10 cellular contexts compared by ENCODE assay signal in the genomic region with DNA sequence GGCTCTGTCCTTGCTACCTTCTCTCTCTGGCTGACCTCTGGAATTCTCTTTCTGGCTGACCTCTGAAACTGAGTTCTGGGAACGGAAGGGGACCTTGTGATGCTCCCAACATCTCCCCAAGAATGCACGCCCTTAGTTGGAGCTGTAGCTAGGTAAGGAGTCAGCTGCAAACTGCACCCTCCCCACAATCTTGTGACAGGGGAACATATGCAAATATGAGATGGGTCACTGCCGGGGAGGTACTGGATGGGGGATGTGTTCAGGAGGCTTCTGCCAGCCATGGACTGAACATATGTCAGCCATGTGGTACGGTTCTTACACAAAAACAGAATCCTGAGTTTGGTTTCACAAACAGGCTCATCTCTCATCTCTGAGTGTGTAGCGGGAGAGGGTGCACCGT. TPM values are rescaled to one million over a fixed set of nuclear protein-coding genes. Genes with fewer than 3 reads are reported as not detected.
DNase-seq lines count a peak whose midpoint lies in the region; ATAC-seq and TF ChIP-seq lines count a peak whose summit lies in the region.
"Had no signal": no experiment of that assay in that cellular context is flagged by ENCODE, and none has a peak within 500 bp of the region (broad histone marks: within the 10 kb centered on the region; RNA-seq: fewer than 3 reads in every experiment).

No MANE protein-coding gene starts in this region.

- H3K4me3 ChIP-seq in stomach smooth muscle (ENCODE audit: low read length in 2 of 2) (peak overlapping the region; percentile 8 to 40), endodermal cell (ENCODE audit: low read length) (no peak overlapping the region)

- ATAC-seq in HG02571 (IDR thresholded peaks at IDR 0.05; ENCODE audit: unreplicated experiment) (peak; percentile 94), HG03571 (IDR thresholded peaks at IDR 0.05; ENCODE audit: unreplicated experiment) (peak; percentile 94)

- CTCF ChIA-PET in activated naive CD4-positive, alpha-beta T cell treated with anti-CD3 and anti-CD28 coated beads for 36 hours (lab: Charles Lee), result no interaction called here

- H3K4me1 ChIP-seq in stomach smooth muscle (ENCODE audit: control insufficient read depth, insufficient read depth, low read length) (peaks cover 35% of the 10 kb centered on the region), endodermal cell (ENCODE audit: control insufficient read depth, insufficient read depth, low read length) (no peaks in the 10 kb centered on the region)

- no peaks in the 10 kb centered on the region for H3K27me3 Mint-ChIP-seq in activated naive CD4-positive, alpha-beta T cell treated with anti-CD3 and anti-CD28 coated beads, Interleukin-2, amount 50 U/mL, for 24 hours
- H3K27me3 Mint-ChIP-seq in activated naive CD4-positive, alpha-beta T cell treated with anti-CD3 and anti-CD28 coated beads for 36 hours (ENCODE audit: low read depth), result no peaks in the 10 kb centered on the region
- no peaks in the 10 kb centered on the region for H3K27me3 Mint-ChIP-seq in endodermal cell (ENCODE audit: insufficient read depth)

- H3K27me3 ChIP-seq in stomach smooth muscle (ENCODE audit: control insufficient read depth in 1 of 2, insufficient read depth in 2 of 2, low read length in 2 of 2) (no peaks in the 10 kb centered on the region), endodermal cell (ENCODE audit: control insufficient read depth, insufficient read depth, low read length, poor library complexity, severe bottlenecking) (no peaks in the 10 kb centered on the region)

- 84 to 93% methylated on average over 3 to 6 of the region's 6 CpGs for WGBS in endodermal cell (ENCODE audit: insufficient coverage in 1 of 2, insufficient read length in 1 of 2), 2 experiments

- H3K27ac ChIP-seq in stomach smooth muscle (ENCODE audit: low read length), result peak overlapping the region; percentile 82
- no peak overlapping the region for H3K27ac ChIP-seq in endodermal cell (ENCODE audit: low read depth, low read length)
- H3K27ac ChIP-seq: HL-60 had no signal

- H3K4me1 Mint-ChIP-seq in activated naive CD4-positive, alpha-beta T cell treated with anti-CD3 and anti-CD28 coated beads, Interleukin-2, amount 50 U/mL, for 24 hours, result peaks cover 8% of the 10 kb centered on the region
- H3K4me1 Mint-ChIP-seq in activated naive CD4-positive, alpha-beta T cell treated with anti-CD3 and anti-CD28 coated beads for 36 hours (ENCODE audit: low read depth), result peaks cover 29% of the 10 kb centered on the region
- H3K4me1 Mint-ChIP-seq in endodermal cell, result peaks cover 6% of the 10 kb centered on the region

- no peak overlapping the region for H3K4me3 Mint-ChIP-seq in activated naive CD4-positive, alpha-beta T cell treated with anti-CD3 and anti-CD28 coated beads, Interleukin-2, amount 50 U/mL, for 24 hours
- no peak overlapping the region for H3K4me3 Mint-ChIP-seq in activated naive CD4-positive, alpha-beta T cell treated with anti-CD3 and anti-CD28 coated beads for 36 hours
- H3K4me3 Mint-ChIP-seq in endodermal cell, result no peak overlapping the region

- H3K9me3 Mint-ChIP-seq in activated naive CD4-positive, alpha-beta T cell treated with anti-CD3 and anti-CD28 coated beads, Interleukin-2, amount 50 U/mL, for 24 hours, result no peaks in the 10 kb centered on the region
- no peaks in the 10 kb centered on the region for H3K9me3 Mint-ChIP-seq in activated naive CD4-positive, alpha-beta T cell treated with anti-CD3 and anti-CD28 coated beads for 36 hours
- no peaks in the 10 kb centered on the region for H3K9me3 Mint-ChIP-seq in endodermal cell

- H3K9ac ChIP-seq in stomach smooth muscle (ENCODE audit: low read length in 2 of 2) (no peak overlapping the region), endodermal cell (ENCODE audit: extremely low read depth, low read length, poor library complexity, severe bottlenecking) (no peak overlapping the region)

- no peaks in the 10 kb centered on the region for H3K9me3 ChIP-seq in stomach smooth muscle (ENCODE audit: control insufficient read depth in 2 of 2, low read length in 2 of 2)
- H3K9me3 ChIP-seq in endodermal cell (ENCODE audit: control insufficient read depth, low read length), result no peaks in the 10 kb centered on the region

- H3K36me3 ChIP-seq in stomach smooth muscle (ENCODE audit: control insufficient read depth in 2 of 2, insufficient read depth in 2 of 2, low read length in 2 of 2) (no peaks in the 10 kb centered on the region), endodermal cell (ENCODE audit: control insufficient read depth, insufficient read depth, low read length) (no peaks in the 10 kb centered on the region)

- DNase-seq in activated naive CD4-positive, alpha-beta T cell treated with anti-CD3 and anti-CD28 coated beads for 36 hours, result no peak
- no peak for DNase-seq in iPS-NIHi11 (ENCODE audit: low spot score)
- no peak for DNase-seq in dedifferentiated amniotic fluid mesenchymal stem cell (ENCODE audit: extremely low spot score)
- no peak for DNase-seq in endodermal cell
- DNase-seq: OCI-M1 had no signal

- no peak for TF ChIP-seq CTCF in endodermal cell (conservative IDR thresholded peaks at IDR 0.05)

- H3K27ac Mint-ChIP-seq in activated naive CD4-positive, alpha-beta T cell treated with anti-CD3 and anti-CD28 coated beads, Interleukin-2, amount 50 U/mL, for 24 hours, result peak overlapping the region; percentile 41
- no peak overlapping the region for H3K27ac Mint-ChIP-seq in activated naive CD4-positive, alpha-beta T cell treated with anti-CD3 and anti-CD28 coated beads for 36 hours
- no peak overlapping the region for H3K27ac Mint-ChIP-seq in endodermal cell

- peaks cover 25% of the 10 kb centered on the region for H3K36me3 Mint-ChIP-seq in activated naive CD4-positive, alpha-beta T cell treated with anti-CD3 and anti-CD28 coated beads, Interleukin-2, amount 50 U/mL, for 24 hours
- peaks cover 34% of the 10 kb centered on the region for H3K36me3 Mint-ChIP-seq in activated naive CD4-positive, alpha-beta T cell treated with anti-CD3 and anti-CD28 coated beads for 36 hours (ENCODE audit: low read depth)
- no peaks in the 10 kb centered on the region for H3K36me3 Mint-ChIP-seq in endodermal cell (ENCODE audit: low read depth)

- intact Hi-C loops in activated naive CD4-positive, alpha-beta T cell treated with anti-CD3 and anti-CD28 coated beads for 36 hours (cut with micrococcal nuclease), result no loop called here

RNA-seq across cellular contexts. Expression of a gene that starts 34.2 kb away (rescaled TPM):
- total RNA-seq in activated naive CD4-positive, alpha-beta T cell treated with anti-CD3 and anti-CD28 coated beads for 36 hours, result 10 to 100 TPM; 48.4 to 49.6 TPM
- total RNA-seq in endodermal cell, result 1 to 10 TPM; 1.4 to 2.3 TPM
- polyA plus RNA-seq in endodermal cell (2013, experiment 1 of 2), result 6.3 TPM
- 5.0 TPM for polyA plus RNA-seq in endodermal cell (2013, experiment 2 of 2)

Comparison
In these comparisons a context has a peak if more than half of its experiments do, and no peak if none do; other contexts are left out.
1. RNA of a gene that starts 34.2 kb away (total RNA-seq): 48.4 to 49.6 TPM in activated naive CD4-positive, alpha-beta T cell treated with anti-CD3 and anti-CD28 coated beads for 36 hours; 1.4 to 2.3 TPM in endodermal cell; every median in the first group is over 10 times any median in the second.